Comparison of ENCODE assay signal across 23 cellular contexts in the genomic region with DNA sequence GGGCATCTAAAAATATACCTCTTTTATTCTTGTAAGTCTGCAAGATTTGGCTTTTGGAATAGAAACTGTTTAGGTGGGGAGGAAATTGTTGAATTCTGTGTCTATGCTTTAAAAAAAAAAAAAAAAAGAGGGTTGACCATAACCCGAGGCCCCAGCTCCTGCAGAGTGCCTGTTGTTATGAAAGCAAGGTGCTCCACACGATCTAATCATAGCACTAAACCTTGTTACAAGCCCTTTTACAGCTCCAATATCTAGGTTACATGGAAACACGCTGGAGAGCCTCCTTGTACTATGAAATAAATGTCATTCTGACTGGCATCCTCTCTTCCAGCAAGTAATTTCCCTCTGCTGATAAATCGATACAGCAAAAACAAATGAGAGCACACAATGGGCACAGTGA.
DNase-seq lines count a peak whose midpoint lies in the region; FAIRE-seq and TF ChIP-seq lines count a peak whose summit lies in the region.
"Had no signal": no experiment of that assay in that cellular context is flagged by ENCODE, and none has a peak within 500 bp of the region (broad histone marks: within the 10 kb centered on the region; RNA-seq: fewer than 3 reads in every experiment).

No MANE protein-coding gene starts in this region.

- no peak overlapping the region for H3K14ac ChIP-seq in H1 (ENCODE audit: insufficient read length)

- H2BK15ac ChIP-seq in H1 (ENCODE audit: low read length): no peak overlapping the region

- H2BK120ac ChIP-seq in H1 (replicated peaks; ENCODE audit: low read depth, low read length): no peak overlapping the region

- no peak for TF ChIP-seq EP300 in H1 (IDR thresholded peaks at IDR 0.05; ENCODE audit: borderline replicate concordance in 1 of 2, low read depth in 2 of 2, low read length in 2 of 2)

- whole genome bisulfite sequencing in H1 (ENCODE audit: extremely low coverage in 1 of 2, insufficient coverage in 1 of 2, insufficient read length in 1 of 2, insufficient replicate concordance in 2 of 2, low coverage in 1 of 2, low lambda C conversion rate in 2 of 2, missing lambda C conversion rate in 1 of 2), 2 experiments: 7% methylated on average over 4 of the region's 4 CpGs; no CpG with 5 or more reads in 1 of the 2 experiments

- no peak overlapping the region for H3K4ac ChIP-seq in H1 (replicated peaks; ENCODE audit: insufficient read length, low read depth, low read length)

- TF ChIP-seq RAD21 in H1 (IDR thresholded peaks at IDR 0.05 in 1 of 2, conservative IDR thresholded peaks at IDR 0.05 in 1 of 2; ENCODE audit: low read depth in 2 of 2, low read length in 2 of 2): no peak

- H3K9me3 ChIP-seq in HUES48 (ENCODE audit: control insufficient read depth, insufficient read depth, low read length): no peaks in the 10 kb centered on the region
- no peaks in the 10 kb centered on the region for H3K9me3 ChIP-seq in H1 (ENCODE audit: insufficient read depth in 2 of 2, low read depth in 1 of 2, low read length in 1 of 2)
- no peaks in the 10 kb centered on the region for H3K9me3 ChIP-seq in neural progenitor cell (ENCODE audit: low read depth)
- no peaks in the 10 kb centered on the region for H3K9me3 ChIP-seq in PC-9 (ENCODE audit: insufficient read depth, low read depth)
- H3K9me3 ChIP-seq: HAP-1, lower lobe of right lung, SJSA1 had no signal

- H4K91ac ChIP-seq in H1 (replicated peaks; ENCODE audit: insufficient read length, low read length): no peak overlapping the region

- H2AK5ac ChIP-seq in H1 (ENCODE audit: low read depth, low read length): no peak overlapping the region

- H2AFZ ChIP-seq in H1 (ENCODE audit: low read length) (peak overlapping the region; percentile 87), neural progenitor cell (replicated peaks) (peak overlapping the region; percentile 91), PC-9 (no peak overlapping the region)

- no peaks in the 10 kb centered on the region for H4K20me1 ChIP-seq in H1 (replicated peaks in 1 of 2; ENCODE audit: control insufficient read depth in 1 of 2, insufficient read depth in 2 of 2, low read length in 2 of 2)
- H4K20me1 ChIP-seq in neural progenitor cell (ENCODE audit: low read depth): no peaks in the 10 kb centered on the region
- no peaks in the 10 kb centered on the region for H4K20me1 ChIP-seq in PC-9 (ENCODE audit: insufficient read depth)

- H3K9me3 Mint-ChIP-seq in neural progenitor cell: no peaks in the 10 kb centered on the region

- H3K79me1 ChIP-seq in H1 (ENCODE audit: low read depth, low read length): no peaks in the 10 kb centered on the region

- TF ChIP-seq POLR2A in H1 (IDR thresholded peaks at IDR 0.05; ENCODE audit: control extremely low read depth in 1 of 2, low read depth in 2 of 2, low read length in 2 of 2): no peak

- H3K79me2 ChIP-seq in H1 (ENCODE audit: control insufficient read depth in 1 of 2, insufficient read depth in 2 of 2, low read length in 2 of 2) (no peaks in the 10 kb centered on the region), neural progenitor cell (ENCODE audit: low read depth) (no peaks in the 10 kb centered on the region), PC-9 (ENCODE audit: low read depth) (no peaks in the 10 kb centered on the region)

- H3K9ac ChIP-seq in HUES48 (ENCODE audit: low read depth, low read length) (peak overlapping the region; percentile 16; the same call in 1 of the 2 replicates), H1 (replicated peaks in 1 of 4; ENCODE audit: extremely low read depth in 1 of 4, low read depth in 3 of 4, low read length in 3 of 4) (no peak overlapping the region), neural progenitor cell (no peak overlapping the region)

- H4K8ac ChIP-seq in H1 (ENCODE audit: extremely low read depth, insufficient read depth, low read length): no peak overlapping the region

- no peak for FAIRE-seq in H1 (lab: Jason Lieb, UNC)
- FAIRE-seq: keratinocyte had no signal

- H3K9me2 ChIP-seq in PC-9 (ENCODE audit: insufficient read depth): no peaks in the 10 kb centered on the region; the same call in 1 of the 2 replicates

- peaks cover 3% of the 10 kb centered on the region for H3K27me3 Mint-ChIP-seq in neural progenitor cell (ENCODE audit: insufficient read depth, low read depth)
- H3K27me3 Mint-ChIP-seq: CD4-positive, CD25-positive, alpha-beta regulatory T cell had no signal

- TF ChIP-seq CTCF in H1 (IDR thresholded peaks at IDR 0.05; ENCODE audit: control extremely low read depth in 1 of 3, insufficient read depth in 1 of 3, low read depth in 1 of 3, low read length in 3 of 3): no peak
- no peak for TF ChIP-seq CTCF in neural progenitor cell (IDR thresholded peaks at IDR 0.05)
- TF ChIP-seq CTCF in PC-9 (conservative IDR thresholded peaks at IDR 0.05): no peak

- H4K5ac ChIP-seq in H1 (ENCODE audit: insufficient read length, low read depth, low read length): peak overlapping the region; percentile 3

- CTCF ChIA-PET in H1 (lab: Charles Lee; ENCODE audit: partially characterized antibody) (no interaction called here), PC-9 (lab: Charles Lee) (interaction anchor here (0.6 kb wide), 1 partner anchor 19 kb away, joined by 5 read pairs; no protein-coding TSS in a partner anchor)

- H3K4me1 ChIP-seq in HUES48 (ENCODE audit: control insufficient read depth, insufficient read depth, low read length) (peaks cover 42% of the 10 kb centered on the region), H1 (replicated peaks in 1 of 4; ENCODE audit: control insufficient read depth in 3 of 4, insufficient read depth in 4 of 4, low read length in 3 of 4) (peaks cover 0 to 18% (median 7%) of the 10 kb centered on the region in 4 experiments; a peak in 4 of 7 replicates), neural progenitor cell (peaks cover 61% of the 10 kb centered on the region), PC-9 (replicated peaks; ENCODE audit: insufficient read depth) (no peaks in the 10 kb centered on the region)
- H3K4me1 ChIP-seq: lower lobe of right lung, SJSA1 had no signal

- H2BK20ac ChIP-seq in H1 (ENCODE audit: low read length): no peak overlapping the region

- no peak overlapping the region for H2BK5ac ChIP-seq in H1 (ENCODE audit: low read depth, low read length)

- H3F3A ChIP-seq in neural progenitor cell (ENCODE audit: low read depth) (peaks cover 47% of the 10 kb centered on the region), PC-9 (ENCODE audit: insufficient read depth, low read depth) (no peaks in the 10 kb centered on the region)

- no peak overlapping the region for H2BK12ac ChIP-seq in H1 (ENCODE audit: low read depth, low read length)

- H3K36me3 ChIP-seq in HUES48 (ENCODE audit: control insufficient read depth, insufficient read depth, low read length) (no peaks in the 10 kb centered on the region), H1 (ENCODE audit: control insufficient read depth in 2 of 4, insufficient read depth in 4 of 4, low read length in 3 of 4) (no peaks in the 10 kb centered on the region), neural progenitor cell (no peaks in the 10 kb centered on the region), PC-9 (ENCODE audit: low read depth) (no peaks in the 10 kb centered on the region)
- H3K36me3 ChIP-seq: HAP-1, lower lobe of right lung, SJSA1 had no signal

- H3K18ac ChIP-seq in H1 (ENCODE audit: extremely low read depth, low read length): no peak overlapping the region

- POLR2A ChIA-PET in H1 (lab: Charles Lee; ENCODE audit: partially characterized antibody) (interaction anchor here (0.6 kb wide), 1 partner anchor 21 kb away, joined by 3 read pairs; no protein-coding TSS in a partner anchor), PC-9 (lab: Charles Lee; ENCODE audit: unreplicated experiment) (no interaction called here)

- H3K27ac ChIP-seq in HUES48 (ENCODE audit: low read depth, low read length): peak overlapping the region; percentile 73
- H3K27ac ChIP-seq in H1 (ENCODE audit: low read depth, low read length): peak overlapping the region; percentile 10; the same call in 1 of the 2 replicates
- peak overlapping the region; percentile 34 for H3K27ac ChIP-seq in neural progenitor cell
- H3K27ac ChIP-seq in PC-9: no peak overlapping the region
- H3K27ac ChIP-seq: lower lobe of right lung, SJSA1 had no signal

- H3K4me1 Mint-ChIP-seq in neural progenitor cell: peaks cover 52% of the 10 kb centered on the region
- H3K4me1 Mint-ChIP-seq: CD4-positive, CD25-positive, alpha-beta regulatory T cell had no signal

- H3K36me3 Mint-ChIP-seq in neural progenitor cell: peaks cover 9% of the 10 kb centered on the region
- H3K36me3 Mint-ChIP-seq: CD4-positive, CD25-positive, alpha-beta regulatory T cell had no signal

- DNase-seq in NCI-H1930 (lab: John Stamatoyannopoulos, UW) (peak; percentile 26 to 76), H1 (ENCODE audit: low read depth in 1 of 2, low spot score in 2 of 2) (no peak), neural progenitor cell (ENCODE audit: low spot score) (no peak), PC-9 (no peak), iPS-NIHi11 (ENCODE audit: low spot score) (no peak)
- no peak for DNase-seq in activated CD8-positive, alpha-beta memory T cell treated with anti-CD3 and anti-CD28 coated beads, Interleukin-2, amount 50 U/mL, for 4 hours
- DNase-seq: activated CD4-positive, alpha-beta T cell treated with anti-CD3 and anti-CD28 coated beads for 48 hours; activated naive CD4-positive, alpha-beta T cell treated with anti-CD3 and anti-CD28 coated beads, Interleukin-2, amount 50 U/mL, for 16 hours; CD4-positive, CD25-positive, alpha-beta regulatory T cell; dermis blood vessel endothelial cell; KBM-7; lower lobe of right lung; MV-4-11; NCI-H2081; NCI-H82; occipital lobe; stimulated activated CD4-positive, alpha-beta T cell treated with anti-CD3 and anti-CD28 coated beads, Interleukin-4, amount 100 ng/mL, for 4 hours; stimulated activated naive CD8-positive, alpha-beta T cell treated with anti-CD3 and anti-CD28 coated beads, Interleukin-15, Interleukin-2, amounts not matched to agents 100 U/mL and 50 U/mL, for 24 hours; T-helper 2 cell had no signal

- H3K4me2 ChIP-seq in H1 (ENCODE audit: insufficient read depth in 1 of 2, low read depth in 2 of 2, low read length in 2 of 2) (peak overlapping the region; percentile 51 to 68), neural progenitor cell (peak overlapping the region; percentile 54), PC-9 (no peak overlapping the region)

- peak overlapping the region; percentile 96 for H3K27ac Mint-ChIP-seq in neural progenitor cell
- H3K27ac Mint-ChIP-seq: CD4-positive, CD25-positive, alpha-beta regulatory T cell had no signal

- H3K23ac ChIP-seq in H1 (ENCODE audit: insufficient read length): no peak overlapping the region

- intact Hi-C loops in PC-9 (cut with micrococcal nuclease; ENCODE audit: unreplicated experiment): no loop called here

- no peaks in the 10 kb centered on the region for H3K27me3 ChIP-seq in HUES48 (ENCODE audit: control insufficient read depth, insufficient read depth, low read length)
- no peaks in the 10 kb centered on the region for H3K27me3 ChIP-seq in H1 (replicated peaks in 1 of 4; ENCODE audit: control insufficient read depth in 3 of 4, extremely low read depth in 1 of 4, insufficient read depth in 3 of 4, low read length in 3 of 4)
- no peaks in the 10 kb centered on the region for H3K27me3 ChIP-seq in neural progenitor cell
- peaks cover 9% of the 10 kb centered on the region; the same call in 1 of the 2 replicates for H3K27me3 ChIP-seq in PC-9 (ENCODE audit: insufficient read depth, low read depth)
- H3K27me3 ChIP-seq: SJSA1 had no signal

- no peak overlapping the region for H3K56ac ChIP-seq in H1 (replicated peaks; ENCODE audit: insufficient read length, low read depth, low read length)

- no peaks in the 10 kb centered on the region for H3K23me2 ChIP-seq in H1 (ENCODE audit: low read depth, low read length)

- H3K4me3 ChIP-seq in HUES48 (ENCODE audit: low read depth, low read length) (peak overlapping the region; percentile 15; the same call in 1 of the 2 replicates), H1 (ENCODE audit: extremely low read depth in 1 of 4, insufficient read depth in 2 of 4, low read depth in 3 of 4, low read length in 4 of 4) (peak overlapping the region in 3 of 4 experiments; percentile 7 to 45 (median 20); a peak in 4 of 8 replicates), neural progenitor cell (no peak overlapping the region), PC-9 (no peak overlapping the region)
- H3K4me3 ChIP-seq: HAP-1, lower lobe of right lung, SJSA1 had no signal

- no TSS peak for BruUV-seq in PC-9 (replicated peaks; lab: Mats Ljungman, UMichigan)

- peak overlapping the region; percentile 31 for H3K4me3 Mint-ChIP-seq in neural progenitor cell
- H3K4me3 Mint-ChIP-seq: CD4-positive, CD25-positive, alpha-beta regulatory T cell had no signal

Comparison
In these comparisons a context has a peak if more than half of its experiments do, and no peak if none do; other contexts are left out.
1. H3K4me3 ChIP-seq: peak in HUES48 (single experiment) and H1 (3 of 4); none in neural progenitor cell (single experiment) and PC-9 (single experiment).
2. DNase-seq: peak in NCI-H1930 (2 of 2); none in H1 (0 of 2), neural progenitor cell (single experiment), PC-9 (0 of 2), iPS-NIHi11 (single experiment) and activated CD8-positive, alpha-beta memory T cell treated with anti-CD3 and anti-CD28 coated beads, Interleukin-2, amount 50 U/mL, for 4 hours (single experiment).